ENCODE assay signal across 8 cellular contexts in the genomic region with DNA sequence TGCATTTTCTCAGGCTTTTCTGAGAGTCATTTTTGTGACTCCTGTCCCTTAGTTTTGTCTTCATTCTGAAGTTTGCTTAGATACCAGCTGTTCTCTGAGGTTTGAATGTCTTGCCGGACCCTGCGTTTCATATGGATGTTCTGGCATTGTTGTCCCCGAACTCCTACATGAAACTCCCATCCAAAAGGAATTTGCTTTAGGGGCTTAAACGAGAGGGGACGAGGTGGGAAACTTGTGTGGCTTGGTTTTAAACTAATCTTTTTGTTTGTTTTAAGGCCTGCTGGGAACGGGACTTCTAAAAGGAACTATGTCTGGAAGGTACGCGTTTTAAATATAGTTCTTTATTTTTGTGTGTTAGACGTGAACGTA. TPM values are rescaled to one million over a fixed set of nuclear protein-coding genes. Genes with fewer than 3 reads are reported as not detected.
A peak's percentile ranks its signal among the peaks of the same experiment; 100 is the strongest.
DNase-seq lines count a peak whose midpoint lies in the region; ATAC-seq and TF ChIP-seq lines count a peak whose summit lies in the region.

No MANE protein-coding gene starts in this region.

- no peak for ATAC-seq in GM23338
- no peak for ATAC-seq in T-helper 17 cell
- ATAC-seq in foreskin keratinocyte, result no peak

- DNase-seq in GM23338 (ENCODE audit: low spot score), result no peak
- DNase-seq in T-helper 17 cell, result no peak
- no peak for DNase-seq in foreskin keratinocyte
- no peak for DNase-seq in NCI-H1417 (lab: John Stamatoyannopoulos, UW)
- no peak for DNase-seq in stimulated activated CD4-positive, alpha-beta T cell treated with anti-CD3 and anti-CD28 coated beads, Interleukin-4, amount 100 ng/mL, for 4 hours
- DNase-seq in activated CD4-positive, CD25-positive, alpha-beta regulatory T cell (lab: John Stamatoyannopoulos, UW), result no peak
- DNase-seq in effector CD8-positive, alpha-beta T cell (lab: John Stamatoyannopoulos, UW), result no peak

- peaks cover 19% of the 10 kb centered on the region for H3K27me3 Mint-ChIP-seq in GM23338 (ENCODE audit: insufficient read depth, low read depth, poor library complexity)
- H3K27me3 Mint-ChIP-seq in T-helper 17 cell, result no peaks in the 10 kb centered on the region

- peaks cover 15% of the 10 kb centered on the region for H3K4me1 ChIP-seq in GM23338 (ENCODE audit: insufficient read depth)
- peaks cover 4% of the 10 kb centered on the region for H3K4me1 ChIP-seq in foreskin keratinocyte
- H3K4me1 ChIP-seq in skeletal muscle tissue (ENCODE audit: control insufficient read depth in 3 of 3, insufficient read depth in 3 of 3, low read length in 3 of 3), result peaks cover 12 to 38% (median 22%) of the 10 kb centered on the region in 3 donors

- no peak for TF ChIP-seq CTCF in GM23338 (conservative IDR thresholded peaks at IDR 0.05; ENCODE audit: low read depth in 2 of 2)
- TF ChIP-seq CTCF in foreskin keratinocyte (conservative IDR thresholded peaks at IDR 0.05), result no peak

- peaks cover 45% of the 10 kb centered on the region for H3F3A ChIP-seq in GM23338 (replicated peaks; ENCODE audit: low read depth)

- H3K9ac ChIP-seq in skeletal muscle tissue (ENCODE audit: low read depth in 1 of 3, low read length in 3 of 3), result peak overlapping the region; percentile 93 to 98 (median 94)

- H3K27ac Mint-ChIP-seq in GM23338, result peak overlapping the region; percentile 100
- H3K27ac Mint-ChIP-seq in T-helper 17 cell, result peak overlapping the region; percentile 100

- peak overlapping the region; percentile 98 for H3K4me3 Mint-ChIP-seq in GM23338
- H3K4me3 Mint-ChIP-seq in T-helper 17 cell, result peak overlapping the region; percentile 99

- peaks cover 31% of the 10 kb centered on the region for H4K20me1 ChIP-seq in GM23338 (replicated peaks; ENCODE audit: insufficient read depth)

- peaks cover 47% of the 10 kb centered on the region for H3K36me3 ChIP-seq in GM23338 (ENCODE audit: insufficient read depth)
- peaks cover 30 to 32% (median 32%) of the 10 kb centered on the region in 3 donors for H3K36me3 ChIP-seq in skeletal muscle tissue (ENCODE audit: control insufficient read depth in 3 of 3, insufficient read depth in 3 of 3, low read length in 3 of 3)

- H3K36me3 Mint-ChIP-seq in GM23338 (ENCODE audit: low read depth) (peaks cover 59% of the 10 kb centered on the region), T-helper 17 cell (ENCODE audit: low read depth) (peaks cover 7% of the 10 kb centered on the region)

- H3K4me3 ChIP-seq in GM23338 (peak overlapping the region; percentile 91), skeletal muscle tissue (ENCODE audit: low read length in 3 of 3) (peak overlapping the region; percentile 89 to 98 (median 94))

- H3K9me2 ChIP-seq in GM23338 (ENCODE audit: insufficient read depth), result no peaks in the 10 kb centered on the region

- peak overlapping the region; percentile 82 for H3K4me2 ChIP-seq in GM23338

- peak overlapping the region; percentile 96 for H3K27ac ChIP-seq in GM23338 (ENCODE audit: low read depth)
- H3K27ac ChIP-seq in foreskin keratinocyte, result peak overlapping the region; percentile 97
- peak overlapping the region; percentile 94 for H3K27ac ChIP-seq in skeletal muscle tissue (ENCODE audit: low read depth, low read length)

- no peaks in the 10 kb centered on the region for H3K9me3 Mint-ChIP-seq in GM23338

- H2AFZ ChIP-seq in GM23338, result no peak overlapping the region

- H3K4me1 Mint-ChIP-seq in GM23338 (peaks cover 23% of the 10 kb centered on the region), T-helper 17 cell (peaks cover 39% of the 10 kb centered on the region)

- H3K27me3 ChIP-seq in GM23338 (ENCODE audit: insufficient read depth) (no peaks in the 10 kb centered on the region), foreskin keratinocyte (no peaks in the 10 kb centered on the region), skeletal muscle tissue (ENCODE audit: control insufficient read depth in 3 of 3, insufficient read depth in 3 of 3, low read length in 3 of 3) (no peaks in the 10 kb centered on the region)

- H3K9me3 ChIP-seq in T-helper 17 cell (ENCODE audit: control insufficient read depth, low read length, poor library complexity, severe bottlenecking) (no peaks in the 10 kb centered on the region), skeletal muscle tissue (ENCODE audit: control insufficient read depth in 3 of 3, low read length in 3 of 3) (no peaks in the 10 kb centered on the region)

- H3K79me2 ChIP-seq in GM23338 (replicated peaks; ENCODE audit: insufficient read depth), result peaks cover 37% of the 10 kb centered on the region

TF ChIP-seq in GM23338, 12 proteins besides CTCF, POLR2A, EP300 and RAD21 (continues in another document):
- TF ChIP-seq, protein P1, sequence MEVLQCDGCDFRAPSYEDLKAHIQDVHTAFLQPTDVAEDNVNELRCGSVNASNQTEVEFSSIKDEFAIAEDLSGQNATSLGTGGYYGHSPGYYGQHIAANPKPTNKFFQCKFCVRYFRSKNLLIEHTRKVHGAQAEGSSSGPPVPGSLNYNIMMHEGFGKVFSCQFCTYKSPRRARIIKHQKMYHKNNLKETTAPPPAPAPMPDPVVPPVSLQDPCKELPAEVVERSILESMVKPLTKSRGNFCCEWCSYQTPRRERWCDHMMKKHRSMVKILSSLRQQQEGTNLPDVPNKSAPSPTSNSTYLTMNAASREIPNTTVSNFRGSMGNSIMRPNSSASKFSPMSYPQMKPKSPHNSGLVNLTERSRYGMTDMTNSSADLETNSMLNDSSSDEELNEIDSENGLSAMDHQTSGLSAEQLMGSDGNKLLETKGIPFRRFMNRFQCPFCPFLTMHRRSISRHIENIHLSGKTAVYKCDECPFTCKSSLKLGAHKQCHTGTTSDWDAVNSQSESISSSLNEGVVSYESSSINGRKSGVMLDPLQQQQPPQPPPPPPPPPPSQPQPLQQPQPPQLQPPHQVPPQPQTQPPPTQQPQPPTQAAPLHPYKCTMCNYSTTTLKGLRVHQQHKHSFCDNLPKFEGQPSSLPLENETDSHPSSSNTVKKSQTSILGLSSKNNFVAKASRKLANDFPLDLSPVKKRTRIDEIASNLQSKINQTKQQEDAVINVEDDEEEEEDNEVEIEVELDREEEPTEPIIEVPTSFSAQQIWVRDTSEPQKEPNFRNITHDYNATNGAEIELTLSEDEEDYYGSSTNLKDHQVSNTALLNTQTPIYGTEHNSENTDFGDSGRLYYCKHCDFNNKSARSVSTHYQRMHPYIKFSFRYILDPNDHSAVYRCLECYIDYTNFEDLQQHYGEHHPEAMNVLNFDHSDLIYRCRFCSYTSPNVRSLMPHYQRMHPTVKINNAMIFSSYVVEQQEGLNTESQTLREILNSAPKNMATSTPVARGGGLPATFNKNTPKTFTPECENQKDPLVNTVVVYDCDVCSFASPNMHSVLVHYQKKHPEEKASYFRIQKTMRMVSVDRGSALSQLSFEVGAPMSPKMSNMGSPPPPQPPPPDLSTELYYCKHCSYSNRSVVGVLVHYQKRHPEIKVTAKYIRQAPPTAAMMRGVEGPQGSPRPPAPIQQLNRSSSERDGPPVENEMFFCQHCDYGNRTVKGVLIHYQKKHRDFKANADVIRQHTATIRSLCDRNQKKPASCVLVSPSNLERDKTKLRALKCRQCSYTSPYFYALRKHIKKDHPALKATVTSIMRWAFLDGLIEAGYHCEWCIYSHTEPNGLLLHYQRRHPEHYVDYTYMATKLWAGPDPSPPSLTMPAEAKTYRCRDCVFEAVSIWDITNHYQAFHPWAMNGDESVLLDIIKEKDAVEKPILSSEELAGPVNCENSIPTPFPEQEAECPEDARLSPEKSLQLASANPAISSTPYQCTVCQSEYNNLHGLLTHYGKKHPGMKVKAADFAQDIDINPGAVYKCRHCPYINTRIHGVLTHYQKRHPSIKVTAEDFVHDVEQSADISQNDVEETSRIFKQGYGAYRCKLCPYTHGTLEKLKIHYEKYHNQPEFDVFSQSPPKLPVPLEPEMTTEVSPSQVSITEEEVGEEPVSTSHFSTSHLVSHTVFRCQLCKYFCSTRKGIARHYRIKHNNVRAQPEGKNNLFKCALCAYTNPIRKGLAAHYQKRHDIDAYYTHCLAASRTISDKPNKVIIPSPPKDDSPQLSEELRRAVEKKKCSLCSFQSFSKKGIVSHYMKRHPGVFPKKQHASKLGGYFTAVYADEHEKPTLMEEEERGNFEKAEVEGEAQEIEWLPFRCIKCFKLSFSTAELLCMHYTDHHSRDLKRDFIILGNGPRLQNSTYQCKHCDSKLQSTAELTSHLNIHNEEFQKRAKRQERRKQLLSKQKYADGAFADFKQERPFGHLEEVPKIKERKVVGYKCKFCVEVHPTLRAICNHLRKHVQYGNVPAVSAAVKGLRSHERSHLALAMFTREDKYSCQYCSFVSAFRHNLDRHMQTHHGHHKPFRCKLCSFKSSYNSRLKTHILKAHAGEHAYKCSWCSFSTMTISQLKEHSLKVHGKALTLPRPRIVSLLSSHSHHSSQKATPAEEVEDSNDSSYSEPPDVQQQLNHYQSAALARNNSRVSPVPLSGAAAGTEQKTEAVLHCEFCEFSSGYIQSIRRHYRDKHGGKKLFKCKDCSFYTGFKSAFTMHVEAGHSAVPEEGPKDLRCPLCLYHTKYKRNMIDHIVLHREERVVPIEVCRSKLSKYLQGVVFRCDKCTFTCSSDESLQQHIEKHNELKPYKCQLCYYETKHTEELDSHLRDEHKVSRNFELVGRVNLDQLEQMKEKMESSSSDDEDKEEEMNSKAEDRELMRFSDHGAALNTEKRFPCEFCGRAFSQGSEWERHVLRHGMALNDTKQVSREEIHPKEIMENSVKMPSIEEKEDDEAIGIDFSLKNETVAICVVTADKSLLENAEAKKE (CRISPR knock-in tag; IDR thresholded peaks at IDR 0.05), result no peak
- TF ChIP-seq STAT1 (IDR thresholded peaks at IDR 0.05; ENCODE audit: unreplicated experiment), result no peak
- no peak for TF ChIP-seq POLR2AphosphoS5 (IDR thresholded peaks at IDR 0.05; ENCODE audit: low read depth)
- TF ChIP-seq, protein P2, sequence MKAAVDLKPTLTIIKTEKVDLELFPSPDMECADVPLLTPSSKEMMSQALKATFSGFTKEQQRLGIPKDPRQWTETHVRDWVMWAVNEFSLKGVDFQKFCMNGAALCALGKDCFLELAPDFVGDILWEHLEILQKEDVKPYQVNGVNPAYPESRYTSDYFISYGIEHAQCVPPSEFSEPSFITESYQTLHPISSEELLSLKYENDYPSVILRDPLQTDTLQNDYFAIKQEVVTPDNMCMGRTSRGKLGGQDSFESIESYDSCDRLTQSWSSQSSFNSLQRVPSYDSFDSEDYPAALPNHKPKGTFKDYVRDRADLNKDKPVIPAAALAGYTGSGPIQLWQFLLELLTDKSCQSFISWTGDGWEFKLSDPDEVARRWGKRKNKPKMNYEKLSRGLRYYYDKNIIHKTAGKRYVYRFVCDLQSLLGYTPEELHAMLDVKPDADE (IDR thresholded peaks at IDR 0.05), result no peak

RNA-seq across cellular contexts. Expression of a gene that starts 0.7 kb away (rescaled TPM):
- 844 and 1,070 TPM in 2 replicates for total RNA-seq in GM23338 (2014; rRNA removed; shearing (Covaris generic))
- polyA plus RNA-seq in GM23338 (2016; fragmentation: Nextera tagmentation; extraction: Ambion mirVana) (2,038 and 2,096 TPM in 2 replicates), foreskin keratinocyte (1,932 and 1,962 TPM in 2 replicates)
- total RNA-seq in T-helper 17 cell (1,000 to 10,000 TPM; 1,671 to 1,728 TPM), foreskin keratinocyte (1,189 and 1,229 TPM in 2 replicates), skeletal muscle tissue (1,632 TPM)

RNA-seq across cellular contexts. Expression of a gene that starts 9.4 kb away (rescaled TPM):
- total RNA-seq in GM23338 (2014; rRNA removed; shearing (Covaris generic)), result 2.9 and 4.3 TPM in 2 replicates
- polyA plus RNA-seq in GM23338 (2016; fragmentation: Nextera tagmentation; extraction: Ambion mirVana) (1.6 and 2.3 TPM in 2 replicates), foreskin keratinocyte (0.75 and 0.93 TPM in 2 replicates)
- total RNA-seq in T-helper 17 cell (1 to 10 TPM; 3.2 to 4.4 TPM), foreskin keratinocyte (3.5 and 4.5 TPM in 2 replicates), skeletal muscle tissue (4.2 TPM)
